Comparison of ENCODE assay signal across 19 cellular contexts in genomic region chr9:28439688-28440087, GRCh38.
"Had no signal": no experiment of that assay in that cellular context is flagged by ENCODE, and none has a peak within 500 bp of the region (broad histone marks: within the 10 kb centered on the region; RNA-seq: fewer than 3 reads in every experiment).

No MANE protein-coding gene starts in this region.

- H3K27ac ChIP-seq: PC-9, SK-N-MC, WERI-Rb-1 had no signal

- ATAC-seq: activated CD4-positive, alpha-beta T cell treated with anti-CD3 and anti-CD28 coated beads for 36 hours; Right ventricle myocardium inferior; T-cell had no signal

- DNase-seq: activated CD4-positive, alpha-beta memory T cell treated with anti-CD3 and anti-CD28 coated beads, Interleukin-2, amount 10 ng/mL, durations not matched to agents 7 days and 5 days; activated CD4-positive, alpha-beta T cell treated with anti-CD3 and anti-CD28 coated beads for 36 hours; activated CD4-positive, alpha-beta T cell treated with anti-CD3 and anti-CD28 coated beads, Interleukin-2, amount 50 U/mL, for 1 hour; activated CD8-positive, alpha-beta memory T cell treated with anti-CD3 and anti-CD28 coated beads, Interleukin-2, amount 50 U/mL, for 4 hours; activated effector memory CD4-positive, alpha-beta T cell treated with Interleukin-2 at 50 U/mL for 16 hours; activated naive CD4-positive, alpha-beta T cell; NCI-H1048; NCI-H146; NCI-H187 treated with DMSO at 0.1 percent for 48 hours; NCI-H2081 treated with DMSO at 0.1 percent for 48 hours; NCI-H446; NCI-H524; PC-9; T-cell; T-helper 2 cell; T1000; WERI-Rb-1 had no signal

- H3K4me3 ChIP-seq: PC-9, SK-N-MC had no signal

- H3K4me2 ChIP-seq: PC-9 had no signal

- H3K36me3 ChIP-seq: WERI-Rb-1 had no signal

- H2AFZ ChIP-seq: PC-9 had no signal
